8 cellular contexts compared by ENCODE assay signal in genomic region chr19:44499962-44500949, GRCh38. TPM values are rescaled to one million over a fixed set of nuclear protein-coding genes. Genes with fewer than 3 reads are reported as not detected.
DNase-seq lines count a peak whose midpoint lies in the region; FAIRE-seq and TF ChIP-seq lines count a peak whose summit lies in the region.

TSS of gene ZNF180 (minus strand) at chr19:44500522. CDS start at chr19:44497334, 3,188 bp downstream.

- H3K36me3 ChIP-seq in H7 (replicated peaks; ENCODE audit: control insufficient read depth, insufficient read depth, low read length): peaks cover 3% of the 10 kb centered on the region
- peaks cover 18 to 33% (median 32%) of the 10 kb centered on the region in 4 donors for H3K36me3 ChIP-seq in stomach

- H3K4me1 ChIP-seq in stomach: peaks cover 13 to 25% (median 24%) of the 10 kb centered on the region in 4 donors

- peak within 1 kb of the TSS; percentile 98 for H3K27ac Mint-ChIP-seq in neural crest cell (ENCODE audit: unreplicated experiment)

- peaks cover 41% of the 10 kb centered on the region for H3K36me3 Mint-ChIP-seq in neural crest cell (ENCODE audit: low read depth)

- intact Hi-C loops in stomach (cut with DNase I; ENCODE audit: low total_unique reads): no loop called here

- H3K27ac ChIP-seq in stomach: peak within 1 kb of the TSS; percentile 81 to 95 (median 90)

- H3K27me3 ChIP-seq in H7 (ENCODE audit: control insufficient read depth, insufficient read depth, low read length) (no peaks in the 10 kb centered on the region), stomach (peaks cover 0 to 7% (median 1%) of the 10 kb centered on the region in 3 donors)

- H3K9me3 Mint-ChIP-seq in neural crest cell: peaks cover 23% of the 10 kb centered on the region

- peak within 1 kb of the TSS; percentile 97 for H3K4me3 Mint-ChIP-seq in neural crest cell

- TF ChIP-seq EP300 in stomach (IDR thresholded peaks at IDR 0.05): no peak

- H3K27me3 Mint-ChIP-seq in neural crest cell (ENCODE audit: low read depth): peaks cover 40% of the 10 kb centered on the region

- peaks cover 26% of the 10 kb centered on the region for H3K4me1 Mint-ChIP-seq in neural crest cell

- H3K9me3 ChIP-seq in stomach: peaks cover 11 to 51% (median 35%) of the 10 kb centered on the region in 4 donors

- 0 to 1% (median 0%) methylated on average over 29 to 78 of the region's 78 CpGs for WGBS in stomach, 5 donors

- TF ChIP-seq POLR2A in Raji (IDR thresholded peaks at IDR 0.05; ENCODE audit: insufficient read depth, low read depth, low read length): peak; percentile 68
- no peak for TF ChIP-seq POLR2A in stomach (IDR thresholded peaks at IDR 0.05)

- peak; percentile 97 for DNase-seq in H7
- peak; percentile 94 for DNase-seq in M059J (ENCODE audit: low read depth)
- peak; percentile 84 for DNase-seq in activated gamma-delta T cell (lab: John Stamatoyannopoulos, UW)
- DNase-seq in fibroblast of villous mesenchyme (ENCODE audit: low read depth): peak; percentile 93
- DNase-seq in neural crest cell (ENCODE audit: low read depth, low spot score): peak; percentile 97
- peak; percentile 95 for DNase-seq in stomach

- H3K4me3 ChIP-seq in H7 (ENCODE audit: insufficient read depth, low read depth, low read length) (peak within 1 kb of the TSS; percentile 81), fibroblast of villous mesenchyme (ENCODE audit: low read depth, low read length) (peak within 1 kb of the TSS; percentile 96), stomach (peak within 1 kb of the TSS; percentile 71 to 90 (median 78))

- FAIRE-seq in G401.6 (lab: Jason Lieb, UNC): peak; percentile 82

- TF ChIP-seq CTCF in fibroblast of villous mesenchyme (IDR thresholded peaks at IDR 0.05; ENCODE audit: insufficient read depth, low read depth, low read length) (peak; percentile 41), neural crest cell (conservative IDR thresholded peaks at IDR 0.05) (peak; percentile 60), stomach (IDR thresholded peaks at IDR 0.05) (peak in 6 of 7 experiments; percentile 53 to 73 (median 68))

RNA-seq across cellular contexts. Expression of gene ZNF180, which starts in this region (rescaled TPM):
- total RNA-seq in H7 (2014; rRNA removed; shearing (Covaris generic)): 7.1 and 8.7 TPM in 2 replicates
- total RNA-seq in M059J (2014; rRNA removed; shearing (Covaris generic)): 10.4 and 17.2 TPM in 2 replicates
- total RNA-seq in fibroblast of villous mesenchyme: 6.4 and 9.5 TPM in 2 replicates
- 14.6 and 16.2 TPM in 2 replicates for total RNA-seq in neural crest cell
- 10 to 100 TPM in 4 of 5 donors, under 1 TPM in 1; 0.58 to 94.7 (median 20.9) TPM for total RNA-seq in stomach
- polyA plus RNA-seq in stomach: 1 to 10 TPM; 2.7 to 4.6 (median 2.9) TPM

Comparison
In these comparisons a context has a peak if more than half of its experiments do, and no peak if none do; other contexts are left out.
1. Peak in every context shown above with its lines: DNase-seq, H3K4me3 ChIP-seq and H3K27ac ChIP-seq.